Comparison of ENCODE assay signal across 13 cellular contexts in genomic region chr11:130519128-130519932, GRCh38.
"Had no signal": no experiment of that assay in that cellular context is flagged by ENCODE, and none has a peak within 500 bp of the region (broad histone marks: within the 10 kb centered on the region; RNA-seq: fewer than 3 reads in every experiment).

No MANE protein-coding gene starts in this region.

- ATAC-seq: left lung had no signal

- H3K27me3 ChIP-seq: left lung had no signal

- H3K9me3 ChIP-seq: left lung had no signal

- DNase-seq: activated CD4-positive, alpha-beta T cell treated with anti-CD3 and anti-CD28 coated beads, Interleukin-2, amount 50 U/mL, for 4 hours; activated gamma-delta T cell; central memory CD4-positive, alpha-beta T cell; endodermal cell; foreskin melanocyte; glutamatergic neuron; kidney; left lung; mammary epithelial cell; small intestine; stimulated activated CD4-positive, alpha-beta T cell treated with anti-CD3 and anti-CD28 coated beads, Interleukin-15, amount 100 ng/mL, for 24 hours; stimulated activated CD4-positive, alpha-beta T cell treated with anti-CD3 and anti-CD28 coated beads, Interleukin-2, amount 100 ng/mL, for 48 hours had no signal

- H3K4me3 ChIP-seq: left lung had no signal

- H3K36me3 ChIP-seq: left lung had no signal

- H3K27ac ChIP-seq: epithelial cell of prostate had no signal
